Comparison of ENCODE assay signal across 9 cellular contexts in genomic region chr12:20369164-20370000, GRCh38. TPM values are rescaled to one million over a fixed set of nuclear protein-coding genes. Genes with fewer than 3 reads are reported as not detected.
DNase-seq lines count a peak whose midpoint lies in the region; ATAC-seq and TF ChIP-seq lines count a peak whose summit lies in the region.
"Had no signal": no experiment of that assay in that cellular context is flagged by ENCODE, and none has a peak within 500 bp of the region (broad histone marks: within the 10 kb centered on the region; RNA-seq: fewer than 3 reads in every experiment).

No MANE protein-coding gene starts in this region.

- H3K4me3 Mint-ChIP-seq in activated naive CD8-positive, alpha-beta T cell treated with anti-CD3 and anti-CD28 coated beads, Interleukin-2, amount 10 ng/mL, durations not matched to agents 7 days and 5 days: peak overlapping the region; percentile 68

- H3K4me1 ChIP-seq in neutrophil (ENCODE audit: control insufficient read depth in 1 of 2, insufficient read depth in 1 of 2, low read depth in 1 of 2, low read length in 1 of 2): peaks cover 19 to 21% of the 10 kb centered on the region in 2 experiments

- H3K36me3 ChIP-seq in neutrophil: no peaks in the 10 kb centered on the region

- peaks cover 9% of the 10 kb centered on the region for H3K4me1 Mint-ChIP-seq in activated naive CD8-positive, alpha-beta T cell treated with anti-CD3 and anti-CD28 coated beads, Interleukin-2, amount 10 ng/mL, durations not matched to agents 7 days and 5 days

- no peak overlapping the region for H3K27ac ChIP-seq in neutrophil

- H3K9me3 Mint-ChIP-seq in activated naive CD8-positive, alpha-beta T cell treated with anti-CD3 and anti-CD28 coated beads, Interleukin-2, amount 10 ng/mL, durations not matched to agents 7 days and 5 days: no peaks in the 10 kb centered on the region

- no peak for TF ChIP-seq CTCF in neutrophil (IDR thresholded peaks at IDR 0.05)

- in situ Hi-C loops in KBM-7 (cut with MboI; ENCODE audit: low pct_unique_long_range_greater_than_20kb, low sequenced_read_pairs): no loop called here

- intact Hi-C loops in Right ventricle myocardium superior (cut with DNase I): loop anchor here (10.0 kb wide), 1 partner anchor 155 kb away; no protein-coding TSS in a partner anchor

- H3K36me3 Mint-ChIP-seq in activated naive CD8-positive, alpha-beta T cell treated with anti-CD3 and anti-CD28 coated beads, Interleukin-2, amount 10 ng/mL, durations not matched to agents 7 days and 5 days: no peaks in the 10 kb centered on the region
- H3K36me3 Mint-ChIP-seq: naive B cell had no signal

- ATAC-seq in activated naive CD8-positive, alpha-beta T cell treated with anti-CD3 and anti-CD28 coated beads, Interleukin-2, amount 10 ng/mL, durations not matched to agents 7 days and 5 days (ENCODE audit: low read depth): peak; percentile 50
- ATAC-seq in Right ventricle myocardium superior (ENCODE audit: poor library complexity) (peak; percentile 77), HG03378 (IDR thresholded peaks at IDR 0.05; ENCODE audit: unreplicated experiment) (no peak), GM21786 (IDR thresholded peaks at IDR 0.05; ENCODE audit: unreplicated experiment) (no peak), HG02973 (IDR thresholded peaks at IDR 0.05; ENCODE audit: unreplicated experiment) (no peak)

- peaks cover 71% of the 10 kb centered on the region for H3K27me3 Mint-ChIP-seq in activated naive CD8-positive, alpha-beta T cell treated with anti-CD3 and anti-CD28 coated beads, Interleukin-2, amount 10 ng/mL, durations not matched to agents 7 days and 5 days

- H3K27me3 ChIP-seq in neutrophil: peaks cover 86% of the 10 kb centered on the region

- no peaks in the 10 kb centered on the region for H3K9me3 ChIP-seq in neutrophil

- H3K4me3 ChIP-seq in neutrophil (ENCODE audit: low read depth in 1 of 2, low read length in 1 of 2): peak overlapping the region; percentile 16 to 61

- DNase-seq in CMK (ENCODE audit: low read depth): peak; percentile 5
- peak; percentile 87 for DNase-seq in KBM-7
- peak; percentile 43 for DNase-seq in activated naive CD8-positive, alpha-beta T cell treated with anti-CD3 and anti-CD28 coated beads, Interleukin-2, amount 10 ng/mL, durations not matched to agents 7 days and 5 days
- DNase-seq in Right ventricle myocardium superior: peak; percentile 91
- DNase-seq: naive B cell had no signal

- no peak overlapping the region for H3K27ac Mint-ChIP-seq in activated naive CD8-positive, alpha-beta T cell treated with anti-CD3 and anti-CD28 coated beads, Interleukin-2, amount 10 ng/mL, durations not matched to agents 7 days and 5 days
- H3K27ac Mint-ChIP-seq: naive B cell had no signal

- POLR2A ChIA-PET in activated naive CD8-positive, alpha-beta T cell treated with anti-CD3 and anti-CD28 coated beads, Interleukin-2, amount 10 ng/mL, durations not matched to agents 7 days and 5 days (lab: Charles Lee): no interaction called here

RNA-seq across cellular contexts. Expression of gene PDE3A, which starts 1.0 kb away (rescaled TPM):
- total RNA-seq in activated naive CD8-positive, alpha-beta T cell treated with anti-CD3 and anti-CD28 coated beads, Interleukin-2, amount 10 ng/mL, durations not matched to agents 7 days and 5 days: not detected
- total RNA-seq in Right ventricle myocardium superior: 153 TPM

Comparison
In these comparisons a context has a peak if more than half of its experiments do, and no peak if none do; other contexts are left out.
1. DNase-seq: peak in every context shown above with its lines; median percentile 91 in Right ventricle myocardium superior; 87 in KBM-7; 43 in activated naive CD8-positive, alpha-beta T cell treated with anti-CD3 and anti-CD28 coated beads, Interleukin-2, amount 10 ng/mL, durations not matched to agents 7 days and 5 days; 5 in CMK.
2. ATAC-seq: peak in activated naive CD8-positive, alpha-beta T cell treated with anti-CD3 and anti-CD28 coated beads, Interleukin-2, amount 10 ng/mL, durations not matched to agents 7 days and 5 days (single experiment) and Right ventricle myocardium superior (single experiment); none in HG03378 (single experiment), GM21786 (single experiment) and HG02973 (single experiment).
3. RNA of gene PDE3A, which starts 1.0 kb away (total RNA-seq): 153 TPM in Right ventricle myocardium superior (single experiment); not detected in activated naive CD8-positive, alpha-beta T cell treated with anti-CD3 and anti-CD28 coated beads, Interleukin-2, amount 10 ng/mL, durations not matched to agents 7 days and 5 days; every median in the first group is over 100 times any median in the second.